In the genomic region with DNA sequence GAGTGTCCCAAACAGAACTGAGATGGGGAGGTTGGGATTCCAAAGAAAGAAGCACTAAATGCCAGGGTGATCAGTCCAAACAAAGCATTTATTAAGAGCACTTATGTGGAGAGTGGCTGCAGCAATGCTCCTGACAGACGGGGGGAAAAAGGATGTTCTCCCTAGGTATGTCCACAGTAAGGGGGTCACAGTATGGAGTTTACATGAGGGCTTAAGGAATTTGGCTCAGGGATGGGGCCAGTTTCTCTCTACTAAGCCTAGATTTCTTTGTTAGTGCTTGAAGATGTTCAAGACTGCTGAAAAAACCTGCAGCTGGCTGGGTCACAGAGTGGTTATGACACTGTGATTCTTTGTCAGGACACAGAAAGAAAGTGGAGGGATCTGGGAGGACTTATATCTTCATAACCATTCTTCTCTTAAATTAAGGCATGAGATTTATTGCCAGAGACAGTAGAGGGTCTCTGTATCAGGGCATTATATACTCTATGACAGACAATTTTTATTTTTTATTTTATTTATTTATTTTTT, we compare ENCODE assay signal across 1 cellular context.
TF ChIP-seq lines count a peak whose summit lies in the region.

No MANE protein-coding gene starts in this region.

TF ChIP-seq in liver, 16 proteins besides CTCF, POLR2A, EP300 and RAD21 (continued from another document):
- TF ChIP-seq, protein P1, sequence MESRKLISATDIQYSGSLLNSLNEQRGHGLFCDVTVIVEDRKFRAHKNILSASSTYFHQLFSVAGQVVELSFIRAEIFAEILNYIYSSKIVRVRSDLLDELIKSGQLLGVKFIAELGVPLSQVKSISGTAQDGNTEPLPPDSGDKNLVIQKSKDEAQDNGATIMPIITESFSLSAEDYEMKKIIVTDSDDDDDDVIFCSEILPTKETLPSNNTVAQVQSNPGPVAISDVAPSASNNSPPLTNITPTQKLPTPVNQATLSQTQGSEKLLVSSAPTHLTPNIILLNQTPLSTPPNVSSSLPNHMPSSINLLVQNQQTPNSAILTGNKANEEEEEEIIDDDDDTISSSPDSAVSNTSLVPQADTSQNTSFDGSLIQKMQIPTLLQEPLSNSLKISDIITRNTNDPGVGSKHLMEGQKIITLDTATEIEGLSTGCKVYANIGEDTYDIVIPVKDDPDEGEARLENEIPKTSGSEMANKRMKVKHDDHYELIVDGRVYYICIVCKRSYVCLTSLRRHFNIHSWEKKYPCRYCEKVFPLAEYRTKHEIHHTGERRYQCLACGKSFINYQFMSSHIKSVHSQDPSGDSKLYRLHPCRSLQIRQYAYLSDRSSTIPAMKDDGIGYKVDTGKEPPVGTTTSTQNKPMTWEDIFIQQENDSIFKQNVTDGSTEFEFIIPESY (IDR thresholded peaks at IDR 0.05) = no peak
- TF ChIP-seq FOXA2 (IDR thresholded peaks at IDR 0.05) (no peak), HNF4A (conservative IDR thresholded peaks at IDR 0.05) (no peak)
TF ChIP-seq in liver: peak in this region for 0.
